23 cellular contexts compared by ENCODE assay signal in the genomic region with DNA sequence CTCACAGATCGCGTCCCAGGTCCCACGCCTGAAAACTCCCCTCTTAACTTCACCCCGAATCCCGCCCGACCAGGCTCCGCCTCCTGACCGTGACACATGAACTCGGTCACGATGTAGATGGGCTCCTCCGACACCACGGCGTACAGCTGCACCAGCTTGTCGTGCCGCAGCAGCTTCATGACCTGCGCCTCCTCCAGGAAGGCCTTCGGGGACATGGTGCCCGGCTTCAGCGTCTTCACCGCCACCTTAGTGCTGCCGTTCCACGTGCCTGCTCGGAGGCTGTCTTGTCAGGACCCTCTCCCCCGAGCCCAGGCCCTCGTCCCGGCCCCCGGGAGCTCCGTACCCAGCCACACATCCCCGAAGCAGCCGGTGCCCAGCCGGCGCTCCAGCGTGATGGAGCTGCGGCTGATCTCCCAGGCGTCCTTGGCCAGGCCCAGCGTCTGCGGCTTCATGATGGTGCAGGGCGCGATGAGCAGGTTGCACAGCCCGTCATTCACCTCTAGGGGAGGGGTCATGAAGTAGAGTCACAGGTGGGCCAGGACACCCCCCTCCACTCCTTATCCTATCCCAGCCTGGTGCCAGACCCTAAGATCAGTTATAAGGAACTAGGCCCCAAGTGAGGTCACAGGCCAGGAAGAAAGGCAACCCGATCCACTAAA. TPM values are rescaled to one million over a fixed set of nuclear protein-coding genes. Genes with fewer than 3 reads are reported as not detected.
DNase-seq lines count a peak whose midpoint lies in the region; ATAC-seq, FAIRE-seq and TF ChIP-seq lines count a peak whose summit lies in the region.
"Had no signal": no experiment of that assay in that cellular context is flagged by ENCODE, and none has a peak within 500 bp of the region (broad histone marks: within the 10 kb centered on the region; RNA-seq: fewer than 3 reads in every experiment).

No MANE protein-coding gene starts in this region.

- H3K23ac ChIP-seq in mesendoderm (ENCODE audit: low read length), result peak overlapping the region; percentile 29

- H2BK120ac ChIP-seq in mesendoderm (ENCODE audit: low read depth, low read length), result no peak overlapping the region

- TF ChIP-seq POLR2A in K562 (conservative IDR thresholded peaks at IDR 0.05), result no peak
- no peak for TF ChIP-seq POLR2A in spleen (IDR thresholded peaks at IDR 0.05)

- H3K4me3 ChIP-seq in K562 (peak overlapping the region; percentile 24; the same call in 1 of the 2 replicates), mesendoderm (ENCODE audit: low read length) (peak overlapping the region; percentile 51), spleen (no peak overlapping the region)
- H3K4me3 ChIP-seq: A549, dorsolateral prefrontal cortex, heart right ventricle, psoas muscle had no signal

- H3K36me3 Mint-ChIP-seq in activated CD4-positive, alpha-beta T cell treated with anti-CD3 and anti-CD28 coated beads, Interleukin-2, amount 10 ng/mL, durations not matched to agents 24 days and 14 days (ENCODE audit: low read depth), result no peaks in the 10 kb centered on the region

- H3K4ac ChIP-seq in mesendoderm (ENCODE audit: low read depth, low read length), result no peak overlapping the region

- H3K9me1 ChIP-seq in K562 (ENCODE audit: control insufficient read depth, insufficient read depth, low read length), result no peaks in the 10 kb centered on the region

- H3K4me3 Mint-ChIP-seq in activated CD4-positive, alpha-beta T cell treated with anti-CD3 and anti-CD28 coated beads, Interleukin-2, amount 10 ng/mL, durations not matched to agents 24 days and 14 days, result no peak overlapping the region
- H3K4me3 Mint-ChIP-seq: stimulated activated naive CD8-positive, alpha-beta T cell treated with anti-CD3 and anti-CD28 coated beads, Interleukin-15, Interleukin-2, amounts not matched to agents 100 ng/mL and 50 ng/mL, for 24 hours had no signal

- no peak overlapping the region for H2BK15ac ChIP-seq in mesendoderm (replicated peaks; ENCODE audit: low read depth)

- peak overlapping the region; percentile 82 for H3K56ac ChIP-seq in mesendoderm (ENCODE audit: low read length)

- 60% methylated on average over 41 of the region's 41 CpGs for WGBS in K562 (ENCODE audit: insufficient coverage, low coverage, missing lambda C conversion rate)
- no CpG with 5 or more reads among the region's 41 CpGs for WGBS in mesendoderm (ENCODE audit: extremely low coverage, insufficient coverage, low lambda C conversion rate)
- WGBS in spleen, 5 donors, result 85 to 96% (median 90%) methylated on average over 36 to 41 of the region's 41 CpGs

- POLR2A ChIA-PET in K562 (lab: Yijun Ruan, JAX), result interaction anchor here (0.7 to 2.5 kb wide), 4 partner anchors 8 to 594 kb away, joined by 3 to 6 read pairs (median 4); a partner anchor contains a TSS

- no peak overlapping the region for H4K8ac ChIP-seq in mesendoderm (ENCODE audit: low read depth, low read length)

- H3K4me1 ChIP-seq in K562 (replicated peaks in 1 of 2; ENCODE audit: control insufficient read depth in 2 of 2, insufficient read depth in 2 of 2, low read length in 2 of 2) (peaks cover 13 to 23% of the 10 kb centered on the region in 2 experiments; a peak in 4 of 5 replicates), mesendoderm (ENCODE audit: control insufficient read depth, low read depth, low read length) (no peaks in the 10 kb centered on the region), spleen (peaks cover 33 to 99% (median 71%) of the 10 kb centered on the region in 6 donors)
- H3K4me1 ChIP-seq: A549, psoas muscle had no signal

- H3K9me3 ChIP-seq in K562 (replicated peaks; ENCODE audit: control insufficient read depth, insufficient read depth, low read depth, low read length) (no peaks in the 10 kb centered on the region), spleen (no peaks in the 10 kb centered on the region)
- H3K9me3 ChIP-seq: A549, heart right ventricle, psoas muscle had no signal

- H4K5ac ChIP-seq in mesendoderm (ENCODE audit: low read length), result no peak overlapping the region

- H3K79me2 ChIP-seq in K562 (ENCODE audit: control insufficient read depth, insufficient read depth, low read length) (no peaks in the 10 kb centered on the region), mesendoderm (ENCODE audit: control insufficient read depth, insufficient read depth, low read length) (no peaks in the 10 kb centered on the region)

- no peak overlapping the region for H3K27ac ChIP-seq in K562 (ENCODE audit: extremely low read depth, low read depth, low read length)
- no peak overlapping the region for H3K27ac ChIP-seq in mesendoderm (ENCODE audit: low read depth, low read length)
- peak overlapping the region in 5 of 8 donors; percentile 9 to 98 (median 78) for H3K27ac ChIP-seq in spleen
- H3K27ac ChIP-seq: A549, brain microvascular endothelial cell, dorsolateral prefrontal cortex, psoas muscle had no signal

- ATAC-seq in K562, result peak; percentile 46
- ATAC-seq: A549, left colon had no signal

- no peaks in the 10 kb centered on the region for H3K79me1 ChIP-seq in mesendoderm (ENCODE audit: low read length)

- H3K27me3 Mint-ChIP-seq in activated CD4-positive, alpha-beta T cell treated with anti-CD3 and anti-CD28 coated beads, Interleukin-2, amount 10 ng/mL, durations not matched to agents 24 days and 14 days, result no peaks in the 10 kb centered on the region
- H3K27me3 Mint-ChIP-seq: stimulated activated naive CD8-positive, alpha-beta T cell treated with anti-CD3 and anti-CD28 coated beads, Interleukin-15, Interleukin-2, amounts not matched to agents 100 ng/mL and 50 ng/mL, for 24 hours had no signal

- H3K27me3 ChIP-seq in K562 (ENCODE audit: control insufficient read depth in 2 of 2, insufficient read depth in 2 of 2, low read length in 2 of 2) (peaks cover 6 to 22% of the 10 kb centered on the region in 2 experiments; a peak in 3 of 5 replicates), mesendoderm (ENCODE audit: insufficient read depth, low read length, poor library complexity) (no peaks in the 10 kb centered on the region), spleen (replicated peaks in 1 of 7) (no peaks in the 10 kb centered on the region)
- H3K27me3 ChIP-seq: heart right ventricle had no signal

- peak overlapping the region in 1 of 2 experiments; percentile 84; a peak in 2 of 4 replicates for H3K9ac ChIP-seq in K562 (ENCODE audit: insufficient read depth in 1 of 2, low read depth in 2 of 2, low read length in 2 of 2)
- H3K9ac ChIP-seq in mesendoderm (ENCODE audit: low read length), result peak overlapping the region; percentile 60

- DNase-seq in activated CD4-positive, alpha-beta T cell treated with anti-CD3 and anti-CD28 coated beads, Interleukin-2, amount 10 ng/mL, durations not matched to agents 24 days and 14 days, result no peak
- DNase-seq in activated CD4-positive, alpha-beta T cell treated with anti-CD3 and anti-CD28 coated beads for 1 hour, result no peak
- DNase-seq in K562 (ENCODE audit: extremely low read depth in 1 of 4, low spot score in 3 of 4), result peak in 3 of 4 experiments; percentile 35 to 63 (median 56)
- no peak for DNase-seq in mesendoderm
- DNase-seq in spleen, result no peak
- no peak for DNase-seq in HuH-7 (ENCODE audit: low spot score)
- no peak for DNase-seq in ecto neural progenitor cell (ENCODE audit: low spot score)
- no peak for DNase-seq in GM19239 (ENCODE audit: insufficient read length, low spot score)
- DNase-seq: activated CD4-positive, alpha-beta T cell treated with anti-CD3 and anti-CD28 coated beads, Interleukin-2, amount 50 U/mL, for 1 hour; activated naive CD4-positive, alpha-beta T cell treated with anti-CD3 and anti-CD28 coated beads, Interleukin-2, amount 50 U/mL, for 16 hours; brain microvascular endothelial cell; dorsolateral prefrontal cortex; GOT3; heart right ventricle; left colon; NCI-H1930; NCI-H510A; psoas muscle; stimulated activated CD4-positive, alpha-beta T cell treated with anti-CD3 and anti-CD28 coated beads, Interleukin-15, amount 100 ng/mL, for 24 hours had no signal

- no peak for TF ChIP-seq RAD21 in K562 (CRISPR knock-in tag; conservative IDR thresholded peaks at IDR 0.05 in 1 of 2, IDR thresholded peaks at IDR 0.05 in 1 of 2)

- peaks cover 45% of the 10 kb centered on the region for H3K4me1 Mint-ChIP-seq in activated CD4-positive, alpha-beta T cell treated with anti-CD3 and anti-CD28 coated beads, Interleukin-2, amount 10 ng/mL, durations not matched to agents 24 days and 14 days

- peak overlapping the region; percentile 7 for H3K27ac Mint-ChIP-seq in activated CD4-positive, alpha-beta T cell treated with anti-CD3 and anti-CD28 coated beads, Interleukin-2, amount 10 ng/mL, durations not matched to agents 24 days and 14 days
- H3K27ac Mint-ChIP-seq: stimulated activated naive CD8-positive, alpha-beta T cell treated with anti-CD3 and anti-CD28 coated beads, Interleukin-15, Interleukin-2, amounts not matched to agents 100 ng/mL and 50 ng/mL, for 24 hours had no signal

- intact Hi-C loops in activated CD4-positive, alpha-beta T cell treated with anti-CD3 and anti-CD28 coated beads, Interleukin-2, amount 10 ng/mL, durations not matched to agents 24 days and 14 days (cut with micrococcal nuclease), result no loop called here
- intact Hi-C loops in K562 (cut with micrococcal nuclease) (no loop called here), spleen (cut with DNase I; ENCODE audit: low total_unique reads) (no loop called here)

- no peak overlapping the region for H3K18ac ChIP-seq in mesendoderm (ENCODE audit: low read length)

- in situ Hi-C loops in K562 (cut with MboI), result loop anchor here (25.0 kb wide), 1 partner anchor 503 kb away; no protein-coding TSS in a partner anchor

- no TSS peak for BruUV-seq in K562 (replicated peaks; lab: Mats Ljungman, UMichigan)

- H3K36me3 ChIP-seq in K562 (ENCODE audit: control insufficient read depth, insufficient read depth, low read length) (no peaks in the 10 kb centered on the region), mesendoderm (ENCODE audit: control insufficient read depth, insufficient read depth, low read length) (no peaks in the 10 kb centered on the region), spleen (peaks cover 0 to 96% (median 51%) of the 10 kb centered on the region in 6 donors)
- H3K36me3 ChIP-seq: brain microvascular endothelial cell had no signal

- no peak overlapping the region for H2BK5ac ChIP-seq in mesendoderm (ENCODE audit: low read length)

- H2AFZ ChIP-seq in K562 (ENCODE audit: low read depth, low read length), result peak overlapping the region; percentile 93

- TF ChIP-seq CTCF in K562 (IDR thresholded peaks at IDR 0.05 in 2 of 3, conservative IDR thresholded peaks at IDR 0.05 in 1 of 3; ENCODE audit: insufficient read depth in 2 of 3, low read depth in 1 of 3, low read length in 3 of 3) (no peak), spleen (IDR thresholded peaks at IDR 0.05 in 8 of 11, conservative IDR thresholded peaks at IDR 0.05 in 3 of 11) (peak in 1 of 11 experiments; percentile 2)

- peak overlapping the region; percentile 71 for H3K4me2 ChIP-seq in K562 (ENCODE audit: insufficient read depth, low read length)
- H3K4me2 ChIP-seq in mesendoderm (ENCODE audit: low read length), result peak overlapping the region; percentile 96
- H3K4me2 ChIP-seq: A549 had no signal

- H3K9me3 Mint-ChIP-seq in activated CD4-positive, alpha-beta T cell treated with anti-CD3 and anti-CD28 coated beads, Interleukin-2, amount 10 ng/mL, durations not matched to agents 24 days and 14 days, result no peaks in the 10 kb centered on the region
- H3K9me3 Mint-ChIP-seq: stimulated activated naive CD8-positive, alpha-beta T cell treated with anti-CD3 and anti-CD28 coated beads, Interleukin-15, Interleukin-2, amounts not matched to agents 100 ng/mL and 50 ng/mL, for 24 hours had no signal

- TF ChIP-seq EP300 in K562 (IDR thresholded peaks at IDR 0.05; ENCODE audit: low read length), result no peak

- H4K20me1 ChIP-seq in K562 (replicated peaks; ENCODE audit: control insufficient read depth, insufficient read depth, low read length), result 0 out of 2 replicates have a peak, but pooled peaks cover 3% of the 10 kb centered on the region

- H2AK5ac ChIP-seq in mesendoderm (ENCODE audit: low read length), result no peak overlapping the region

- CTCF ChIA-PET in K562 (lab: Yijun Ruan, JAX; ENCODE audit: low intra/inter-chr PET ratio), result no interaction called here

- FAIRE-seq in K562 (lab: Jason Lieb, UNC) (no peak), GM19239 (lab: Jason Lieb, UNC) (no peak)
- FAIRE-seq: A549 had no signal

RNA-seq across cellular contexts. Expression of a gene that starts 11.5 kb away (rescaled TPM):
- total RNA-seq in activated CD4-positive, alpha-beta T cell treated with anti-CD3 and anti-CD28 coated beads, Interleukin-2, amount 10 ng/mL, durations not matched to agents 24 days and 14 days, result 33.9 and 34.7 TPM in 2 replicates
- total RNA-seq in K562 (2011; cell fraction: chromatin; rRNA removed; ENCODE audit: low replicate concordance), result 62.5 and 101 TPM in 2 replicates
- total RNA-seq in K562 (2011; cell fraction: nucleolus; rRNA removed), result 36.7 and 38.9 TPM in 2 replicates
- 49.2 and 72.8 TPM in 2 replicates for total RNA-seq in K562 (2011; cell fraction: nucleoplasm; rRNA removed)
- total RNA-seq in K562 (2014; rRNA removed) (7.9 and 12.5 TPM in 2 replicates), K562 (2014; rRNA removed; fragmentation: Illumina TruSeq; extraction: Trizol) (3.6 and 4.6 TPM in 2 replicates), K562 (2015; rRNA removed; fragmentation: Illumina TruSeq; extraction: Trizol) (4.7 and 4.8 TPM in 2 replicates), K562 (2021) (36.4 and 37.8 TPM in 2 replicates), spleen (100 to 1,000 TPM in 1 of 7 donors, 10 to 100 TPM in 6; 35.1 to 104 (median 54.6) TPM)
- polyA plus RNA-seq in K562 (2011; rRNA removed) (3.1 and 4.2 TPM in 2 replicates), K562 (2014; fragmentation: Illumina TruSeq; extraction: Trizol) (5.4 and 9.5 TPM in 2 replicates), K562 (2014; fragmentation: Nextera tagmentation; extraction: Ambion mirVana) (under 1 TPM; 0.21 to 0.59 TPM), K562 (2014; rRNA removed) (8.5 and 9.0 TPM in 2 replicates), spleen (10 to 100 TPM in 1 of 3 donors, 1 to 10 TPM in 2; 3.2 to 24.2 (median 4.3) TPM)
- 2.3 and 3.9 TPM in 2 replicates for polyA plus RNA-seq in K562 (2011; cell fraction: cytosol; rRNA removed)
- 13.3 and 21.8 TPM in 2 replicates for polyA plus RNA-seq in K562 (2011; cell fraction: nucleus; rRNA removed)
- polyA plus RNA-seq in K562 (2012), result 13.7 and 18.2 TPM in 2 replicates
- 3.7 and 9.1 TPM in 2 replicates for polyA minus RNA-seq in K562 (2011; rRNA and poly(A)+ RNA removed)
- polyA minus RNA-seq in K562 (2011; cell fraction: cytosol; rRNA and poly(A)+ RNA removed), result 12.2 and 15.2 TPM in 2 replicates
- polyA minus RNA-seq in K562 (2011; cell fraction: nucleus; rRNA and poly(A)+ RNA removed), result 10.6 and 11.6 TPM in 2 replicates
- polyA plus RNA-seq in mesendoderm (2013, experiment 1 of 2), result 8.1 TPM
- polyA plus RNA-seq in mesendoderm (2013, experiment 2 of 2), result 8.0 TPM

RNA-seq across cellular contexts. Expression of a gene that starts 19.5 kb away (rescaled TPM):
- total RNA-seq in activated CD4-positive, alpha-beta T cell treated with anti-CD3 and anti-CD28 coated beads, Interleukin-2, amount 10 ng/mL, durations not matched to agents 24 days and 14 days, result 0.19 and 0.21 TPM in 2 replicates
- total RNA-seq in K562 (2011; cell fraction: chromatin; rRNA removed; ENCODE audit: low replicate concordance), result not detected in 2 replicates
- not detected in 2 replicates for total RNA-seq in K562 (2011; cell fraction: nucleolus; rRNA removed)
- total RNA-seq in K562 (2011; cell fraction: nucleoplasm; rRNA removed), result not detected in 2 replicates
- total RNA-seq in K562 (2014; rRNA removed) (not detected in 2 replicates), K562 (2014; rRNA removed; fragmentation: Illumina TruSeq; extraction: Trizol) (not detected in 2 replicates), K562 (2015; rRNA removed; fragmentation: Illumina TruSeq; extraction: Trizol) (not detected in 2 replicates), K562 (2021) (0.11 and 0.38 TPM in 2 replicates), spleen (100 to 1,000 TPM in 6 of 7 donors, 10 to 100 TPM in 1; 90.5 to 249 (median 134) TPM)
- polyA plus RNA-seq in K562 (2011; rRNA removed) (0.04 TPM in 1 of 2 replicates, not detected in the other), K562 (2014; fragmentation: Illumina TruSeq; extraction: Trizol) (not detected in 2 replicates), K562 (2014; fragmentation: Nextera tagmentation; extraction: Ambion mirVana) (not detected), K562 (2014; rRNA removed) (not detected in 2 replicates), spleen (10 to 100 TPM; 44.7 to 94.2 (median 78.6) TPM)
- 0.06 TPM in 1 of 2 replicates, not detected in the other for polyA plus RNA-seq in K562 (2011; cell fraction: cytosol; rRNA removed)
- 0.20 TPM in 1 of 2 replicates, not detected in the other for polyA plus RNA-seq in K562 (2011; cell fraction: nucleus; rRNA removed)
- not detected in 2 replicates for polyA plus RNA-seq in K562 (2012)
- not detected in 2 replicates for polyA minus RNA-seq in K562 (2011; rRNA and poly(A)+ RNA removed)
- polyA minus RNA-seq in K562 (2011; cell fraction: cytosol; rRNA and poly(A)+ RNA removed), result not detected in 2 replicates
- not detected in 2 replicates for polyA minus RNA-seq in K562 (2011; cell fraction: nucleus; rRNA and poly(A)+ RNA removed)
- polyA plus RNA-seq in mesendoderm (2013, experiment 1 of 2), result 0.11 TPM
- 0.08 TPM for polyA plus RNA-seq in mesendoderm (2013, experiment 2 of 2)
- total RNA-seq: fibroblast of lung, HT-29 had no signal
- polyA plus RNA-seq: A549, fibroblast of lung had no signal

RNA-seq across cellular contexts. Expression of a gene that starts 56.5 kb away (rescaled TPM):
- 53.2 and 55.5 TPM in 2 replicates for total RNA-seq in activated CD4-positive, alpha-beta T cell treated with anti-CD3 and anti-CD28 coated beads, Interleukin-2, amount 10 ng/mL, durations not matched to agents 24 days and 14 days
- total RNA-seq in K562 (2011; cell fraction: chromatin; rRNA removed; ENCODE audit: low replicate concordance), result 0.67 TPM in 1 of 2 replicates, not detected in the other
- total RNA-seq in K562 (2011; cell fraction: nucleolus; rRNA removed), result 2.6 and 3.8 TPM in 2 replicates
- total RNA-seq in K562 (2011; cell fraction: nucleoplasm; rRNA removed), result 1.1 and 2.4 TPM in 2 replicates
- total RNA-seq in K562 (2014; rRNA removed), result 4.5 and 4.7 TPM in 2 replicates
- total RNA-seq in K562 (2014; rRNA removed; fragmentation: Illumina TruSeq; extraction: Trizol), result 0.99 and 1.0 TPM in 2 replicates
- 1.6 and 2.2 TPM in 2 replicates for total RNA-seq in K562 (2015; rRNA removed; fragmentation: Illumina TruSeq; extraction: Trizol)
- total RNA-seq in K562 (2021), result 3.8 and 5.0 TPM in 2 replicates
- polyA plus RNA-seq in K562 (2011; rRNA removed), result 2.0 and 2.7 TPM in 2 replicates
- polyA plus RNA-seq in K562 (2011; cell fraction: cytosol; rRNA removed), result 3.4 and 3.9 TPM in 2 replicates
- 0.55 and 1.0 TPM in 2 replicates for polyA plus RNA-seq in K562 (2011; cell fraction: nucleus; rRNA removed)
- 8.1 and 10.3 TPM in 2 replicates for polyA plus RNA-seq in K562 (2012)
- polyA plus RNA-seq in K562 (2014; fragmentation: Illumina TruSeq; extraction: Trizol), result 2.4 and 2.9 TPM in 2 replicates
- under 1 TPM; 0.17 to 0.76 TPM for polyA plus RNA-seq in K562 (2014; fragmentation: Nextera tagmentation; extraction: Ambion mirVana)
- polyA plus RNA-seq in K562 (2014; rRNA removed), result 4.0 and 4.4 TPM in 2 replicates
- 0.60 TPM in 1 of 2 replicates, not detected in the other for polyA minus RNA-seq in K562 (2011; rRNA and poly(A)+ RNA removed)
- 1.4 and 2.8 TPM in 2 replicates for polyA minus RNA-seq in K562 (2011; cell fraction: cytosol; rRNA and poly(A)+ RNA removed)
- polyA minus RNA-seq in K562 (2011; cell fraction: nucleus; rRNA and poly(A)+ RNA removed), result not detected in 2 replicates
- 1.1 TPM for polyA plus RNA-seq in mesendoderm (2013, experiment 1 of 2)
- polyA plus RNA-seq in mesendoderm (2013, experiment 2 of 2), result 1.4 TPM
- total RNA-seq in spleen, result 10 to 100 TPM; 41.6 to 85.8 (median 48.6) TPM
- polyA plus RNA-seq in spleen, result 10 to 100 TPM; 50.7 to 85.5 (median 74.7) TPM

Comparison
In these comparisons a context has a peak if more than half of its experiments do, and no peak if none do; other contexts are left out.
1. DNase-seq: peak in K562 (3 of 4); none in activated CD4-positive, alpha-beta T cell treated with anti-CD3 and anti-CD28 coated beads, Interleukin-2, amount 10 ng/mL, durations not matched to agents 24 days and 14 days (single experiment), activated CD4-positive, alpha-beta T cell treated with anti-CD3 and anti-CD28 coated beads for 1 hour (single experiment), mesendoderm (single experiment), spleen (single experiment), HuH-7 (single experiment), ecto neural progenitor cell (single experiment) and GM19239 (single experiment).
2. H3K27ac ChIP-seq: peak in spleen (5 of 8); none in K562 (single experiment) and mesendoderm (single experiment).
3. H3K4me3 ChIP-seq: peak in K562 (single experiment) and mesendoderm (single experiment); none in spleen (0 of 8).
4. RNA of a gene that starts 19.5 kb away (total RNA-seq): 90.5 to 249 TPM in spleen; 0.19 to 0.21 TPM in activated CD4-positive, alpha-beta T cell treated with anti-CD3 and anti-CD28 coated beads, Interleukin-2, amount 10 ng/mL, durations not matched to agents 24 days and 14 days and 0.11 to 0.38 TPM in K562; every median in the first group is over 10 times any median in the second.